ENCODE assay signal across 10 cellular contexts in the genomic region with DNA sequence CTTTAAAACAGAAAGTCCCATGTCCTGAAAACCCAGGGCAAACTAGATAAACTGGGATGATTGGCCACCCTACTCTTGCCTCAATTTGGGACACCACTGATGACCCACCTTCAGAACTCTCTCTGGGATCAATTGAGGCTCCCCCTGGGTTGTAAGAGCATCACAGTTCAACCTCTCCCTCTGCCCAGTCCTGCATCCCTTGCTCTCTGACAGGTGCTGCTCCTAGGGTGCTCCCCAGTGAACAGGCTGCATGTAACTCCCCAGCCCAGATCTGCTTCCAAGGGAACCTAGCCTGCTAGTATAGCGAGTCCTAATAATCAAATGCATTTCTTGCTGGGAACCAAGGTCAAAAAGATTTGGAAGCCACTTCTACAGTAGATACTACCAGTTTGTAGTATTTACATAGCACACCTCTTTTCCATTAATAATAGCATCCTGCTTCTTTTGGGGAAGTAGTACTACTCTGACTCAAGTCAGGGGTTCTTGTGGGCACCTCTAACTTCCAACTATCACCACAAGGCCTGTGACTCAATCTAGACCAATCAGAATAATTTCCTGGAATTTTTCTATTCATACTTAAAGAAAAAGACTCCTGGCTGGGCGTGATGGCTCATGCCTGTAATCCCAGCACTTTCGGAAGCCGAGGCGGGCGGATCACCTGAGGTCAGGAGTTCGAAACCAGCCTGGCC. TPM values are rescaled to one million over a fixed set of nuclear protein-coding genes. Genes with fewer than 3 reads are reported as not detected.
DNase-seq lines count a peak whose midpoint lies in the region; ATAC-seq, FAIRE-seq and TF ChIP-seq lines count a peak whose summit lies in the region.
"Had no signal": no experiment of that assay in that cellular context is flagged by ENCODE, and none has a peak within 500 bp of the region (broad histone marks: within the 10 kb centered on the region; RNA-seq: fewer than 3 reads in every experiment).

No MANE protein-coding gene starts in this region.

- no peak for TF ChIP-seq EP300 in ovary (IDR thresholded peaks at IDR 0.05)

- H3K4me3 ChIP-seq in neuronal stem cell (ENCODE audit: low read length in 2 of 2), result no peak overlapping the region
- no peak overlapping the region for H3K4me3 ChIP-seq in ovary

- peaks cover 17% of the 10 kb centered on the region for H3K4me1 Mint-ChIP-seq in dendritic cell treated with granulocyte-macrophage colony-stimulating factor and Interleukin-4, amounts not matched to agents 40 ng/mL and 50 ng/mL, for 4 days (ENCODE audit: low read depth)

- H3K36me3 Mint-ChIP-seq in dendritic cell treated with granulocyte-macrophage colony-stimulating factor and Interleukin-4, amounts not matched to agents 40 ng/mL and 50 ng/mL, for 4 days (ENCODE audit: low read depth), result no peaks in the 10 kb centered on the region

- H3K4me2 ChIP-seq in neuronal stem cell (ENCODE audit: insufficient read depth, low read length, poor library complexity, severe bottlenecking), result no peak overlapping the region

- no peaks in the 10 kb centered on the region for H3K9me3 Mint-ChIP-seq in dendritic cell treated with granulocyte-macrophage colony-stimulating factor and Interleukin-4, amounts not matched to agents 40 ng/mL and 50 ng/mL, for 4 days

- intact Hi-C loops in dendritic cell treated with granulocyte-macrophage colony-stimulating factor and Interleukin-4, amounts not matched to agents 40 ng/mL and 50 ng/mL, for 4 days (cut with micrococcal nuclease), result no loop called here
- intact Hi-C loops in ovary (cut with DNase I), result no loop called here

- peak overlapping the region; percentile 10 for H3K27ac Mint-ChIP-seq in dendritic cell treated with granulocyte-macrophage colony-stimulating factor and Interleukin-4, amounts not matched to agents 40 ng/mL and 50 ng/mL, for 4 days

- H4K91ac ChIP-seq in neuronal stem cell (ENCODE audit: low read depth, low read length, poor library complexity), result no peak overlapping the region

- peak; percentile 37 for ATAC-seq in GM18499 (IDR thresholded peaks at IDR 0.05; ENCODE audit: insufficient read depth, unreplicated experiment)

- H3K27me3 ChIP-seq in neuronal stem cell (ENCODE audit: control insufficient read depth in 3 of 3, insufficient read depth in 3 of 3, low read depth in 1 of 3, low read length in 3 of 3) (no peaks in the 10 kb centered on the region), ovary (no peaks in the 10 kb centered on the region)

- no peak overlapping the region for H3K14ac ChIP-seq in neuronal stem cell (ENCODE audit: low read length)

- H2AK5ac ChIP-seq in neuronal stem cell (ENCODE audit: low read depth, low read length), result no peak overlapping the region

- TF ChIP-seq CTCF in ovary (IDR thresholded peaks at IDR 0.05), result no peak

- H3K9ac ChIP-seq in neuronal stem cell (ENCODE audit: low read depth, low read length, poor library complexity), result no peak overlapping the region

- no peak overlapping the region for H3K23ac ChIP-seq in neuronal stem cell (ENCODE audit: low read depth, low read length, poor library complexity)

- no CpG with 5 or more reads among the region's 7 CpGs for WGBS in neuronal stem cell (ENCODE audit: extremely low coverage in 2 of 2, insufficient read length in 2 of 2, insufficient replicate concordance in 1 of 2), 2 donors
- WGBS in ovary, 3 donors, result 94 to 99% (median 95%) methylated on average over 7 of the region's 7 CpGs

- no peak overlapping the region for H3K4ac ChIP-seq in neuronal stem cell (ENCODE audit: low read length)

- H2BK15ac ChIP-seq in neuronal stem cell (ENCODE audit: low read length), result no peak overlapping the region

- no peak overlapping the region for H2BK12ac ChIP-seq in neuronal stem cell (ENCODE audit: low read length)

- no peak overlapping the region for H2BK120ac ChIP-seq in neuronal stem cell (ENCODE audit: low read depth, low read length)

- DNase-seq in HCEC 1CT, result peak; percentile 20
- peak; percentile 92 for DNase-seq in MV-4-11 (lab: John Stamatoyannopoulos, UW)
- DNase-seq in neuronal stem cell (ENCODE audit: low spot score), result no peak
- no peak for DNase-seq in RCC 7860 (ENCODE audit: low spot score)
- no peak for DNase-seq in GOT3 (lab: John Stamatoyannopoulos, UW)
- DNase-seq in ovary, result no peak
- DNase-seq: activated CD4-positive, CD25-positive, alpha-beta regulatory T cell treated with anti-CD3 and anti-CD28 coated beads, Interleukin-2, amount 50 U/mL, for 72 hours; SHP77 treated with DMSO at 0.1 percent for 48 hours had no signal

- no peak overlapping the region for H4K8ac ChIP-seq in neuronal stem cell (ENCODE audit: low read depth, low read length)

- no peak overlapping the region for H3K4me3 Mint-ChIP-seq in dendritic cell treated with granulocyte-macrophage colony-stimulating factor and Interleukin-4, amounts not matched to agents 40 ng/mL and 50 ng/mL, for 4 days

- H3K36me3 ChIP-seq in neuronal stem cell (replicated peaks in 1 of 2; ENCODE audit: control insufficient read depth in 2 of 2, insufficient read depth in 2 of 2, low read length in 2 of 2) (no peaks in the 10 kb centered on the region), ovary (no peaks in the 10 kb centered on the region)

- no peak overlapping the region for H2AFZ ChIP-seq in neuronal stem cell (ENCODE audit: low read length)

- no peak overlapping the region for H3K18ac ChIP-seq in neuronal stem cell (ENCODE audit: low read length)

- no peak for TF ChIP-seq POLR2A in ovary (IDR thresholded peaks at IDR 0.05)

- H3K4me1 ChIP-seq in neuronal stem cell (ENCODE audit: control insufficient read depth in 2 of 2, insufficient read depth in 1 of 2, low read depth in 1 of 2, low read length in 2 of 2), result no peaks in the 10 kb centered on the region
- no peaks in the 10 kb centered on the region for H3K4me1 ChIP-seq in ovary (ENCODE audit: insufficient read depth)

- H2BK5ac ChIP-seq in neuronal stem cell (ENCODE audit: low read length), result no peak overlapping the region

- no peaks in the 10 kb centered on the region for H3K9me3 ChIP-seq in neuronal stem cell (replicated peaks in 1 of 2; ENCODE audit: control insufficient read depth in 2 of 2, insufficient read depth in 1 of 2, low read depth in 1 of 2, low read length in 2 of 2)
- no peaks in the 10 kb centered on the region for H3K9me3 ChIP-seq in ovary

- no peaks in the 10 kb centered on the region for H3K27me3 Mint-ChIP-seq in dendritic cell treated with granulocyte-macrophage colony-stimulating factor and Interleukin-4, amounts not matched to agents 40 ng/mL and 50 ng/mL, for 4 days

- FAIRE-seq in RCC 7860 (lab: Jason Lieb, UNC), result no peak

- H3K27ac ChIP-seq in neuronal stem cell (replicated peaks; ENCODE audit: low read length), result no peak overlapping the region
- H3K27ac ChIP-seq in ovary, result no peak overlapping the region

- H3K79me1 ChIP-seq in neuronal stem cell (ENCODE audit: low read depth, low read length), result no peaks in the 10 kb centered on the region

RNA-seq across cellular contexts. Expression of a gene that starts 42.1 kb away (rescaled TPM):
- polyA plus RNA-seq in neuronal stem cell (2013, experiment 1 of 2), result 0.47 TPM
- polyA plus RNA-seq in neuronal stem cell (2013, experiment 2 of 2), result 0.82 TPM
- total RNA-seq in ovary, result under 1 TPM in 1 of 7 donors, not detected in 6; 0.62 TPM
- polyA plus RNA-seq in ovary, result under 1 TPM; 0.42 to 0.60 TPM

RNA-seq across cellular contexts. Expression of a gene that starts 44.1 kb away (rescaled TPM):
- 24.1 TPM for polyA plus RNA-seq in neuronal stem cell (2013, experiment 1 of 2)
- 25.4 TPM for polyA plus RNA-seq in neuronal stem cell (2013, experiment 2 of 2)
- 10 to 100 TPM; 23.6 to 43.7 (median 33.8) TPM for total RNA-seq in ovary
- polyA plus RNA-seq in ovary, result 10 to 100 TPM in 1 of 2 donors, 1 to 10 TPM in 1; 8.2 to 15.2 TPM

Comparison
In these comparisons a context has a peak if more than half of its experiments do, and no peak if none do; other contexts are left out.
1. DNase-seq: peak in HCEC 1CT (single experiment) and MV-4-11 (single experiment); none in neuronal stem cell (single experiment), RCC 7860 (single experiment), GOT3 (single experiment) and ovary (0 of 5).